24 cellular contexts compared by ENCODE assay signal in the genomic region with DNA sequence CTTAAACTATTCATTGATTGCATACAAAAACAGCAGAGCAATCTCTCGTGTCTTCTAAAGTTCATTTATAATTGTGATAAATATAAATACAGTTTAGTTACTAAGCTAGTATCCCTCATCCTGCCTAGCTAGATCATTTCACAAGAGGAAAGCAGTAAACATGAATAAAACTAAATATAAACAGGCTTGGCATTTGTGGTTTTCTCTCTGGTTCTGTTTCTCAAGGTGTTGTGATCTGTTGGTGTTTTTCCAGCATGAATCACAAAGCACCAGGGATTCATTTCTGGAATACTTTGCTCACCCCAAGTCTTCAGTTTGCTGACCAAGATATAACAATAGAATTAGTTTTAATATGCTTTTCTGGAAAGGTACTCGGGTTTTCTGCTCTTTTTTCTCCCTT. TPM values are rescaled to one million over a fixed set of nuclear protein-coding genes. Genes with fewer than 3 reads are reported as not detected.
DNase-seq lines count a peak whose midpoint lies in the region; ATAC-seq, FAIRE-seq and TF ChIP-seq lines count a peak whose summit lies in the region.
"Had no signal": no experiment of that assay in that cellular context is flagged by ENCODE, and none has a peak within 500 bp of the region (broad histone marks: within the 10 kb centered on the region; RNA-seq: fewer than 3 reads in every experiment).

No MANE protein-coding gene starts in this region.

- H3K9me3 ChIP-seq in astrocyte (ENCODE audit: insufficient read depth, low read depth, low read length) = no peaks in the 10 kb centered on the region
- H3K9me3 ChIP-seq: A549 had no signal

- ATAC-seq in HG02759 (IDR thresholded peaks at IDR 0.05; ENCODE audit: unreplicated experiment) = no peak
- no peak for ATAC-seq in HG03045 (IDR thresholded peaks at IDR 0.05; ENCODE audit: unreplicated experiment)
- ATAC-seq: A549 had no signal

- H2AFZ ChIP-seq in ACC112 (ENCODE audit: low read length, unreplicated experiment) = no peak overlapping the region
- H2AFZ ChIP-seq in astrocyte (ENCODE audit: low read depth, low read length) = no peak overlapping the region

- H3K27ac ChIP-seq in ACC112 (ENCODE audit: low read depth, low read length) (0 out of 2 replicates have a peak overlapping the region, but pooled peaks have one; percentile 1), astrocyte (ENCODE audit: low read depth, low read length) (no peak overlapping the region)
- H3K27ac ChIP-seq: A549, SK-N-MC had no signal

- 0 out of 2 replicates have a peak, but pooled peaks cover 1% of the 10 kb centered on the region for H3K36me3 ChIP-seq in ACC112 (ENCODE audit: insufficient read depth, low read length)
- H3K36me3 ChIP-seq in astrocyte (ENCODE audit: insufficient read depth, low read length) = peaks cover 5% of the 10 kb centered on the region

- no peak overlapping the region for H3K9ac ChIP-seq in astrocyte (ENCODE audit: low read length)

- no peak overlapping the region for H3K27ac Mint-ChIP-seq in astrocyte (ENCODE audit: unreplicated experiment)
- H3K27ac Mint-ChIP-seq: activated naive CD8-positive, alpha-beta T cell treated with anti-CD3 and anti-CD28 coated beads for 36 hours had no signal

- DNase-seq in H4 (ENCODE audit: low spot score) (peak; percentile 70), astrocyte (ENCODE audit: low read depth) (peak; percentile 82), fibroblast of the aortic adventitia (ENCODE audit: low read depth) (peak; percentile 70), activated gamma-delta T cell treated with Interleukin-2 at 50 U/mL for 16 hours (no peak), D341Med (ENCODE audit: low spot score) (no peak)
- DNase-seq: activated CD4-positive, alpha-beta T cell treated with anti-CD3 and anti-CD28 coated beads, Interleukin-2, amount 50 U/mL, for 4 hours; activated naive CD8-positive, alpha-beta T cell treated with anti-CD3 and anti-CD28 coated beads for 36 hours; activated T-cell treated with anti-CD3 and anti-CD28 coated beads, Interleukin-2, amount 50 U/mL, for 24 hours; endodermal cell; GDM1; H9; MM.1S; NCI-H1930; NCI-H526; retina had no signal

- no peaks in the 10 kb centered on the region for H3K9me3 Mint-ChIP-seq in astrocyte (ENCODE audit: unreplicated experiment)
- H3K9me3 Mint-ChIP-seq: activated naive CD8-positive, alpha-beta T cell treated with anti-CD3 and anti-CD28 coated beads for 36 hours; activated T-cell treated with anti-CD3 and anti-CD28 coated beads, Interleukin-2, amount 50 U/mL, for 24 hours; central memory CD8-positive, alpha-beta T cell; endodermal cell; H9 had no signal

- H3K27me3 ChIP-seq in ACC112 (ENCODE audit: insufficient read depth, low read length) (no peaks in the 10 kb centered on the region), astrocyte (ENCODE audit: insufficient read depth, low read length) (no peaks in the 10 kb centered on the region)

- no peak overlapping the region for H3K4me3 Mint-ChIP-seq in astrocyte (ENCODE audit: unreplicated experiment)
- H3K4me3 Mint-ChIP-seq: activated naive CD8-positive, alpha-beta T cell treated with anti-CD3 and anti-CD28 coated beads for 36 hours; activated T-cell treated with anti-CD3 and anti-CD28 coated beads, Interleukin-2, amount 50 U/mL, for 24 hours; central memory CD8-positive, alpha-beta T cell; endodermal cell; H9 had no signal

- TF ChIP-seq CTCF in astrocyte (IDR thresholded peaks at IDR 0.05; ENCODE audit: insufficient read depth, low read depth, low read length) (no peak), fibroblast of the aortic adventitia (IDR thresholded peaks at IDR 0.05; ENCODE audit: insufficient read depth, low read length) (no peak)

- H3K4me1 ChIP-seq in ACC112 (ENCODE audit: control insufficient read depth, insufficient read depth, low read length, unreplicated experiment) (peaks cover under 1% of the 10 kb centered on the region), astrocyte (ENCODE audit: insufficient read depth, low read length) (peaks cover 5% of the 10 kb centered on the region)
- H3K4me1 ChIP-seq: A549 had no signal

- H3K4me2 ChIP-seq in astrocyte (ENCODE audit: low read length) = no peak overlapping the region
- H3K4me2 ChIP-seq: A549 had no signal

- H4K20me1 ChIP-seq in astrocyte (ENCODE audit: insufficient read depth, low read length) = no peaks in the 10 kb centered on the region

- no peak for FAIRE-seq in astrocyte (lab: Jason Lieb, UNC)
- FAIRE-seq: A549, TTC549, urothelium cell line had no signal

- H3K4me3 ChIP-seq in ACC112 (ENCODE audit: low read depth, low read length) (no peak overlapping the region), astrocyte (ENCODE audit: insufficient read depth, low read depth, low read length) (no peak overlapping the region), fibroblast of the aortic adventitia (ENCODE audit: low read depth, low read length) (no peak overlapping the region)
- H3K4me3 ChIP-seq: A549, lung, SK-N-MC had no signal

- H3K27me3 Mint-ChIP-seq in astrocyte (ENCODE audit: low read depth, unreplicated experiment) = no peaks in the 10 kb centered on the region
- H3K27me3 Mint-ChIP-seq: activated naive CD8-positive, alpha-beta T cell treated with anti-CD3 and anti-CD28 coated beads for 36 hours; activated T-cell treated with anti-CD3 and anti-CD28 coated beads, Interleukin-2, amount 50 U/mL, for 24 hours; central memory CD8-positive, alpha-beta T cell had no signal

- H3K4me1 Mint-ChIP-seq in astrocyte (ENCODE audit: low read depth, unreplicated experiment) = peaks cover 15% of the 10 kb centered on the region

- H3K36me3 Mint-ChIP-seq in astrocyte (ENCODE audit: low read depth, unreplicated experiment) = peaks cover 3% of the 10 kb centered on the region

- H3K79me2 ChIP-seq in ACC112 (ENCODE audit: control insufficient read depth, insufficient read depth, low read length, unreplicated experiment) (no peaks in the 10 kb centered on the region), astrocyte (ENCODE audit: insufficient read depth, low read length) (no peaks in the 10 kb centered on the region)

RNA-seq across cellular contexts. Expression of a gene that starts 32.7 kb away (rescaled TPM):
- 0.86 and 1.0 TPM in 2 replicates for total RNA-seq in H4 (2014; rRNA removed; shearing (Covaris generic))
- 0.07 TPM in 1 of 2 replicates, not detected in the other for total RNA-seq in astrocyte
- total RNA-seq in fibroblast of the aortic adventitia (ENCODE audit: low replicate concordance) = 1.6 TPM in 1 of 2 replicates, not detected in the other

Comparison
In these comparisons a context has a peak if more than half of its experiments do, and no peak if none do; other contexts are left out.
1. DNase-seq: peak in H4 (single experiment), astrocyte (single experiment) and fibroblast of the aortic adventitia (single experiment); none in activated gamma-delta T cell treated with Interleukin-2 at 50 U/mL for 16 hours (single experiment) and D341Med (single experiment).